31 cellular contexts compared by ENCODE assay signal in the genomic region with DNA sequence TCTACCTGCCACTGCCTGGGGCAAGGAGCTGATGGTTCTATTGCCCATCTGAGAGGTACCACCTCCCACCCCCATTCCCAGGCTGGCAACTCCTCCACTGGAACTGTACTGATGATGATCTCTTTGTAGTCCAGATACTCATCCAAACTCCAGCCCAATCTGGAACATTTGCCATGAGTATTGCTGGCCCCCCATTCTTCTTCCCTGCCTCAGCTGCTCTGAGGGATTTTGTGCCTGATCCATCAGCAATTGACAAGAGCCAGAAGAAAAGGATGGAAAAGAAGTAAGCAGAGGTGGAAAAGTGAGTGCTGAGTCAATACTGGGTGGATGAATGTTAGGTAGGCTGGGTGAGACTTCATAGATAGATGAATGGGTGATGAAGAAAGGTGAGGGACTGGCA.
DNase-seq lines count a peak whose midpoint lies in the region; ATAC-seq and TF ChIP-seq lines count a peak whose summit lies in the region.
"Had no signal": no experiment of that assay in that cellular context is flagged by ENCODE, and none has a peak within 500 bp of the region (broad histone marks: within the 10 kb centered on the region; RNA-seq: fewer than 3 reads in every experiment).

No MANE protein-coding gene starts in this region.

- H3K79me1 ChIP-seq in neuronal stem cell (ENCODE audit: low read depth, low read length), result no peaks in the 10 kb centered on the region

- no peak overlapping the region for H3K9ac ChIP-seq in neuronal stem cell (ENCODE audit: low read depth, low read length, poor library complexity)
- H3K9ac ChIP-seq: BLaER1; BLaER1 treated with 17β-estradiol and CSF1 and Interleukin-3, amounts not matched to agents 10 nM and 100 nM had no signal

- ATAC-seq in stimulated activated naive CD8-positive, alpha-beta T cell treated with anti-CD3 and anti-CD28 coated beads, Interleukin-15, Interleukin-2, amounts not matched to agents 100 U/mL and 50 U/mL, for 24 hours, result no peak
- ATAC-seq: A549; CD8-positive, alpha-beta T cell had no signal

- no peak overlapping the region for H3K23ac ChIP-seq in neuronal stem cell (ENCODE audit: low read depth, low read length, poor library complexity)

- H3K18ac ChIP-seq in neuronal stem cell (ENCODE audit: low read length), result peak overlapping the region; percentile 55

- intact Hi-C loops in esophagus muscularis mucosa (cut with DNase I), result no loop called here

- H3K36me3 ChIP-seq in esophagus muscularis mucosa (no peaks in the 10 kb centered on the region), neuronal stem cell (replicated peaks in 1 of 2; ENCODE audit: control insufficient read depth in 2 of 2, insufficient read depth in 2 of 2, low read length in 2 of 2) (no peaks in the 10 kb centered on the region), osteoblast (ENCODE audit: insufficient read depth, low read length) (no peaks in the 10 kb centered on the region), tibial nerve (no peaks in the 10 kb centered on the region)
- H3K36me3 ChIP-seq: BE2C; BLaER1; BLaER1 treated with 17β-estradiol and CSF1 and Interleukin-3, amounts not matched to agents 10 nM and 100 nM had no signal

- no peak overlapping the region for H3K4me2 ChIP-seq in neuronal stem cell (ENCODE audit: insufficient read depth, low read length, poor library complexity, severe bottlenecking)
- H3K4me2 ChIP-seq in osteoblast (ENCODE audit: insufficient read depth, low read length), result no peak overlapping the region
- H3K4me2 ChIP-seq: A549; BLaER1; BLaER1 treated with 17β-estradiol and CSF1 and Interleukin-3, amounts not matched to agents 10 nM and 100 nM had no signal

- H2AFZ ChIP-seq in neuronal stem cell (ENCODE audit: low read length) (no peak overlapping the region), osteoblast (ENCODE audit: low read length) (no peak overlapping the region)

- no peak for TF ChIP-seq POLR2A in esophagus muscularis mucosa (IDR thresholded peaks at IDR 0.05; ENCODE audit: low read depth)
- TF ChIP-seq POLR2A in tibial nerve (IDR thresholded peaks at IDR 0.05), result no peak

- no peak overlapping the region for H2BK12ac ChIP-seq in neuronal stem cell (ENCODE audit: low read length)

- H4K8ac ChIP-seq in neuronal stem cell (ENCODE audit: low read depth, low read length), result no peak overlapping the region

- peak overlapping the region; percentile 5 for H2AK5ac ChIP-seq in neuronal stem cell (ENCODE audit: low read depth, low read length)

- H4K20me1 ChIP-seq in osteoblast (ENCODE audit: insufficient read depth, low read length), result no peaks in the 10 kb centered on the region
- H4K20me1 ChIP-seq: BLaER1; BLaER1 treated with 17β-estradiol and CSF1 and Interleukin-3, amounts not matched to agents 10 nM and 100 nM had no signal

- H3K4me1 ChIP-seq in esophagus muscularis mucosa (no peaks in the 10 kb centered on the region), neuronal stem cell (ENCODE audit: control insufficient read depth in 2 of 2, insufficient read depth in 1 of 2, low read depth in 1 of 2, low read length in 2 of 2) (peaks cover 0 to 12% of the 10 kb centered on the region in 2 donors), osteoblast (ENCODE audit: insufficient read depth, low read length) (no peaks in the 10 kb centered on the region), tibial nerve (no peaks in the 10 kb centered on the region)
- H3K4me1 ChIP-seq: A549; BE2C; BLaER1; BLaER1 treated with 17β-estradiol and CSF1 and Interleukin-3, amounts not matched to agents 10 nM and 100 nM; Caco-2 had no signal

- H3K4ac ChIP-seq in neuronal stem cell (ENCODE audit: low read length), result no peak overlapping the region

- H2BK5ac ChIP-seq in neuronal stem cell (ENCODE audit: low read length), result no peak overlapping the region

- H3K79me2 ChIP-seq in osteoblast (ENCODE audit: insufficient read depth, low read length), result no peaks in the 10 kb centered on the region

- no peak overlapping the region for H4K91ac ChIP-seq in neuronal stem cell (ENCODE audit: low read depth, low read length, poor library complexity)

- H2BK15ac ChIP-seq in neuronal stem cell (ENCODE audit: low read length), result peak overlapping the region; percentile 18

- H3K4me3 ChIP-seq in esophagus muscularis mucosa, result no peak overlapping the region
- H3K4me3 ChIP-seq in neuronal stem cell (ENCODE audit: low read length in 2 of 2), result no peak overlapping the region
- H3K4me3 ChIP-seq in osteoblast (ENCODE audit: insufficient read depth, low read length), result no peak overlapping the region
- H3K4me3 ChIP-seq in tibial nerve, result no peak overlapping the region
- H3K4me3 ChIP-seq: A549; BLaER1; BLaER1 treated with 17β-estradiol and CSF1 and Interleukin-3, amounts not matched to agents 10 nM and 100 nM had no signal

- DNase-seq in esophagus muscularis mucosa (ENCODE audit: extremely low spot score) (peak; percentile 85), neuronal stem cell (ENCODE audit: low spot score) (no peak), osteoblast (ENCODE audit: insufficient read length, low spot score, missing footprints) (peak; percentile 64), tibial nerve (ENCODE audit: low spot score in 2 of 2) (no peak)
- no peak for DNase-seq in activated T-cell treated with anti-CD3 and anti-CD28 coated beads, Interleukin-2, amount 50 U/mL, for 1 hour
- DNase-seq in stimulated activated naive CD8-positive, alpha-beta T cell treated with anti-CD3 and anti-CD28 coated beads, Interleukin-15, Interleukin-2, amounts not matched to agents 100 U/mL and 50 U/mL, for 24 hours, result no peak
- DNase-seq: 8988T; ACHN; AML-193; BE2C; C1 segment of cervical spinal cord; Caco-2; Calu3; CD4-positive, alpha-beta memory T cell; CD4-positive, alpha-beta T cell; CD4-positive, CD25-positive, alpha-beta regulatory T cell; CD8-positive, alpha-beta memory T cell; CD8-positive, alpha-beta T cell; COR-L47; DMS 273 treated with DMSO at 0.1 percent for 48 hours; DMS153; DMS53; DMS79; DMS79 treated with DMSO at 0.1 percent for 48 hours; DND-41; EL had no signal

- no peak overlapping the region for H3K27ac ChIP-seq in esophagus muscularis mucosa (replicated peaks in 1 of 4)
- no peak overlapping the region for H3K27ac ChIP-seq in neuronal stem cell (replicated peaks; ENCODE audit: low read length)
- H3K27ac ChIP-seq in osteoblast (ENCODE audit: low read depth, low read length), result no peak overlapping the region
- H3K27ac ChIP-seq in tibial nerve, result no peak overlapping the region
- H3K27ac ChIP-seq: 22Rv1; A549; BLaER1; BLaER1 treated with 17β-estradiol and CSF1 and Interleukin-3, amounts not matched to agents 10 nM and 100 nM; C4-2B had no signal

- H3K14ac ChIP-seq in neuronal stem cell (ENCODE audit: low read length), result no peak overlapping the region

- no peak for TF ChIP-seq EP300 in esophagus muscularis mucosa (IDR thresholded peaks at IDR 0.05)
- TF ChIP-seq EP300 in tibial nerve (IDR thresholded peaks at IDR 0.05), result no peak

- H2BK120ac ChIP-seq in neuronal stem cell (ENCODE audit: low read depth, low read length), result no peak overlapping the region

- TF ChIP-seq CTCF in esophagus muscularis mucosa (IDR thresholded peaks at IDR 0.05) (no peak), osteoblast (IDR thresholded peaks at IDR 0.05; ENCODE audit: extremely low read depth, low read depth, low read length) (no peak), tibial nerve (IDR thresholded peaks at IDR 0.05) (no peak)

- H3K9me3 ChIP-seq in esophagus muscularis mucosa (no peaks in the 10 kb centered on the region), neuronal stem cell (replicated peaks in 1 of 2; ENCODE audit: control insufficient read depth in 2 of 2, insufficient read depth in 1 of 2, low read depth in 1 of 2, low read length in 2 of 2) (no peaks in the 10 kb centered on the region), osteoblast (ENCODE audit: low read depth, low read length) (no peaks in the 10 kb centered on the region), tibial nerve (no peaks in the 10 kb centered on the region)
- H3K9me3 ChIP-seq: A549; BE2C; BLaER1; BLaER1 treated with 17β-estradiol and CSF1 and Interleukin-3, amounts not matched to agents 10 nM and 100 nM; Caco-2 had no signal

- H3K27me3 ChIP-seq in esophagus muscularis mucosa (no peaks in the 10 kb centered on the region), neuronal stem cell (ENCODE audit: control insufficient read depth in 3 of 3, insufficient read depth in 3 of 3, low read depth in 1 of 3, low read length in 3 of 3) (no peaks in the 10 kb centered on the region), osteoblast (ENCODE audit: insufficient read depth, low read length) (no peaks in the 10 kb centered on the region), tibial nerve (no peaks in the 10 kb centered on the region)
- H3K27me3 ChIP-seq: BE2C; BLaER1; BLaER1 treated with 17β-estradiol and CSF1 and Interleukin-3, amounts not matched to agents 10 nM and 100 nM had no signal

Comparison
In these comparisons a context has a peak if more than half of its experiments do, and no peak if none do; other contexts are left out.
1. DNase-seq: peak in esophagus muscularis mucosa (single experiment) and osteoblast (single experiment); none in neuronal stem cell (single experiment), activated T-cell treated with anti-CD3 and anti-CD28 coated beads, Interleukin-2, amount 50 U/mL, for 1 hour (single experiment), stimulated activated naive CD8-positive, alpha-beta T cell treated with anti-CD3 and anti-CD28 coated beads, Interleukin-15, Interleukin-2, amounts not matched to agents 100 U/mL and 50 U/mL, for 24 hours (single experiment) and tibial nerve (0 of 2).